Comparison of ENCODE assay signal across 20 cellular contexts in genomic region chr17:57273471-57273870, GRCh38. TPM values are rescaled to one million over a fixed set of nuclear protein-coding genes. Genes with fewer than 3 reads are reported as not detected.
DNase-seq lines count a peak whose midpoint lies in the region; ATAC-seq and TF ChIP-seq lines count a peak whose summit lies in the region.
"Had no signal": no experiment of that assay in that cellular context is flagged by ENCODE, and none has a peak within 500 bp of the region (broad histone marks: within the 10 kb centered on the region; RNA-seq: fewer than 3 reads in every experiment).

No MANE protein-coding gene starts in this region.

- H3K4me1 ChIP-seq in DND-41 (ENCODE audit: insufficient read depth, low read length) = peaks cover 99% of the 10 kb centered on the region
- H3K4me1 ChIP-seq in endodermal cell (ENCODE audit: control insufficient read depth, insufficient read depth, low read length) = no peaks in the 10 kb centered on the region
- peaks cover 44% of the 10 kb centered on the region for H3K4me1 ChIP-seq in neural progenitor cell
- no peaks in the 10 kb centered on the region for H3K4me1 ChIP-seq in tibial nerve
- H3K4me1 ChIP-seq in esophagus muscularis mucosa = peaks cover 0 to 15% (median 6%) of the 10 kb centered on the region in 4 donors
- H3K4me1 ChIP-seq: Peyer's patch had no signal

- H3K36me3 ChIP-seq in DND-41 (ENCODE audit: insufficient read depth, low read length) = peaks cover 98% of the 10 kb centered on the region
- peaks cover 48% of the 10 kb centered on the region for H3K36me3 ChIP-seq in endodermal cell (ENCODE audit: control insufficient read depth, insufficient read depth, low read length)
- H3K36me3 ChIP-seq in neural progenitor cell = peaks cover 14% of the 10 kb centered on the region
- H3K36me3 ChIP-seq in tibial nerve = no peaks in the 10 kb centered on the region
- H3K36me3 ChIP-seq in esophagus muscularis mucosa = peaks cover 5 to 36% (median 18%) of the 10 kb centered on the region in 4 donors

- H3F3A ChIP-seq in neural progenitor cell (ENCODE audit: low read depth) = peaks cover 29% of the 10 kb centered on the region

- intact Hi-C loops in esophagus muscularis mucosa (cut with DNase I) = no loop called here

- peak overlapping the region; percentile 37 to 95 (median 86) for H3K27ac Mint-ChIP-seq in brain
- no peak overlapping the region for H3K27ac Mint-ChIP-seq in endodermal cell
- peak overlapping the region; percentile 79 for H3K27ac Mint-ChIP-seq in neural progenitor cell
- H3K27ac Mint-ChIP-seq: HFFc6 had no signal

- TF ChIP-seq CTCF in DND-41 (IDR thresholded peaks at IDR 0.05; ENCODE audit: borderline replicate concordance, extremely low read depth, low read length, poor library complexity, severe bottlenecking) (no peak), brain (conservative IDR thresholded peaks at IDR 0.05) (peak in 1 of 2 experiments; percentile 16), endodermal cell (conservative IDR thresholded peaks at IDR 0.05) (no peak), neural progenitor cell (IDR thresholded peaks at IDR 0.05) (no peak), tibial nerve (IDR thresholded peaks at IDR 0.05) (no peak), esophagus muscularis mucosa (IDR thresholded peaks at IDR 0.05) (no peak), omental fat pad (IDR thresholded peaks at IDR 0.05) (no peak)

- H3K36me3 Mint-ChIP-seq in brain (peaks cover 69% of the 10 kb centered on the region), endodermal cell (ENCODE audit: low read depth) (peaks cover 57% of the 10 kb centered on the region), neural progenitor cell (peaks cover 51% of the 10 kb centered on the region)

- WGBS in endodermal cell (ENCODE audit: insufficient coverage in 1 of 2, insufficient read length in 1 of 2), 2 experiments = 93 to 94% methylated on average over 5 to 6 of the region's 6 CpGs
- 62% methylated on average over 6 of the region's 6 CpGs for WGBS in tibial nerve, 2 donors
- 98% methylated on average over 6 of the region's 6 CpGs for WGBS in esophagus muscularis mucosa

- ATAC-seq in DND-41 (ENCODE audit: insufficient read depth, low read depth) (no peak), GM19395 (IDR thresholded peaks at IDR 0.05; ENCODE audit: unreplicated experiment) (no peak), omental fat pad (ENCODE audit: low FRiP score) (no peak)
- ATAC-seq: GM12878 had no signal

- H3K9me3 Mint-ChIP-seq in brain (no peaks in the 10 kb centered on the region), endodermal cell (no peaks in the 10 kb centered on the region), neural progenitor cell (no peaks in the 10 kb centered on the region)
- H3K9me3 Mint-ChIP-seq: HFFc6 had no signal

- TF ChIP-seq EP300 in tibial nerve (IDR thresholded peaks at IDR 0.05) (no peak), esophagus muscularis mucosa (IDR thresholded peaks at IDR 0.05) (no peak)

- no peak for TF ChIP-seq POLR2A in tibial nerve (IDR thresholded peaks at IDR 0.05)
- TF ChIP-seq POLR2A in esophagus muscularis mucosa (IDR thresholded peaks at IDR 0.05; ENCODE audit: low read depth) = no peak

- H3K4me3 ChIP-seq in DND-41 (ENCODE audit: low read depth in 1 of 2, low read length in 2 of 2) (no peak overlapping the region), endodermal cell (ENCODE audit: low read length) (no peak overlapping the region), neural progenitor cell (no peak overlapping the region), tibial nerve (no peak overlapping the region), esophagus muscularis mucosa (no peak overlapping the region)
- H3K4me3 ChIP-seq: GM12878, HAP-1, Peyer's patch had no signal

- H3K79me2 ChIP-seq in DND-41 (ENCODE audit: insufficient read depth, low read length) (peaks cover 99% of the 10 kb centered on the region), neural progenitor cell (ENCODE audit: low read depth) (peaks cover 98% of the 10 kb centered on the region)

- H2AFZ ChIP-seq in DND-41 (ENCODE audit: low read depth, low read length) (no peak overlapping the region), neural progenitor cell (replicated peaks) (no peak overlapping the region)

- DNase-seq in DND-41 (no peak), endodermal cell (no peak), neural progenitor cell (ENCODE audit: low spot score) (no peak), tibial nerve (ENCODE audit: low spot score in 2 of 2) (no peak), esophagus muscularis mucosa (ENCODE audit: extremely low spot score) (no peak), omental fat pad (ENCODE audit: low spot score) (no peak)
- DNase-seq: GOT3, HFFc6, IMR-90, KG1, MM.1S, NCI-H2029, NCI-H2227 treated with DMSO at 0.1 percent for 48 hours, NCI-H69, Peyer's patch, SHP77 treated with DMSO at 0.1 percent for 48 hours had no signal

- no peak overlapping the region for H3K9ac ChIP-seq in DND-41 (ENCODE audit: low read depth, low read length)
- no peak overlapping the region for H3K9ac ChIP-seq in endodermal cell (ENCODE audit: extremely low read depth, low read length, poor library complexity, severe bottlenecking)
- H3K9ac ChIP-seq in neural progenitor cell = no peak overlapping the region

- H3K4me3 Mint-ChIP-seq in brain (peak overlapping the region in 4 of 5 experiments; percentile 20 to 67 (median 32)), endodermal cell (no peak overlapping the region), neural progenitor cell (no peak overlapping the region)
- H3K4me3 Mint-ChIP-seq: HFFc6 had no signal

- H4K20me1 ChIP-seq in DND-41 (ENCODE audit: insufficient read depth, low read length) (peaks cover 95% of the 10 kb centered on the region), neural progenitor cell (ENCODE audit: low read depth) (peaks cover 100% of the 10 kb centered on the region)

- peaks cover 4% of the 10 kb centered on the region for H3K27me3 Mint-ChIP-seq in brain
- no peaks in the 10 kb centered on the region for H3K27me3 Mint-ChIP-seq in endodermal cell (ENCODE audit: insufficient read depth)
- no peaks in the 10 kb centered on the region for H3K27me3 Mint-ChIP-seq in neural progenitor cell (ENCODE audit: insufficient read depth, low read depth)

- H3K27ac ChIP-seq in DND-41 (ENCODE audit: low read length) = no peak overlapping the region
- H3K27ac ChIP-seq in endodermal cell (ENCODE audit: low read depth, low read length) = peak overlapping the region; percentile 3
- no peak overlapping the region for H3K27ac ChIP-seq in neural progenitor cell
- no peak overlapping the region for H3K27ac ChIP-seq in tibial nerve
- no peak overlapping the region for H3K27ac ChIP-seq in esophagus muscularis mucosa (replicated peaks in 1 of 4)
- H3K27ac ChIP-seq: Peyer's patch had no signal

- H3K27me3 ChIP-seq in DND-41 (ENCODE audit: insufficient read depth, low read length, poor library complexity) (no peaks in the 10 kb centered on the region), endodermal cell (ENCODE audit: control insufficient read depth, insufficient read depth, low read length, poor library complexity, severe bottlenecking) (no peaks in the 10 kb centered on the region), neural progenitor cell (no peaks in the 10 kb centered on the region), tibial nerve (no peaks in the 10 kb centered on the region), esophagus muscularis mucosa (no peaks in the 10 kb centered on the region)
- H3K27me3 ChIP-seq: Peyer's patch had no signal

- H3K9me3 ChIP-seq in DND-41 (ENCODE audit: insufficient read depth, low read length, severe bottlenecking) (no peaks in the 10 kb centered on the region), endodermal cell (ENCODE audit: control insufficient read depth, low read length) (no peaks in the 10 kb centered on the region), neural progenitor cell (ENCODE audit: low read depth) (no peaks in the 10 kb centered on the region), tibial nerve (no peaks in the 10 kb centered on the region), esophagus muscularis mucosa (no peaks in the 10 kb centered on the region)
- H3K9me3 ChIP-seq: HAP-1, Peyer's patch had no signal

- peaks cover 88% of the 10 kb centered on the region for H3K4me1 Mint-ChIP-seq in brain
- peaks cover 20% of the 10 kb centered on the region for H3K4me1 Mint-ChIP-seq in endodermal cell
- H3K4me1 Mint-ChIP-seq in neural progenitor cell = peaks cover 87% of the 10 kb centered on the region

- 0 out of 2 replicates have a peak overlapping the region, but pooled peaks have one; percentile 14 for H3K4me2 ChIP-seq in DND-41 (ENCODE audit: insufficient read depth, low read length)
- peak overlapping the region; percentile 3 for H3K4me2 ChIP-seq in neural progenitor cell

RNA-seq across cellular contexts. Expression of gene MSI2, which starts 17.1 kb away (rescaled TPM):
- 79.1 TPM for polyA plus RNA-seq in brain (ENCODE audit: insufficient read depth, low read depth, low replicate concordance)
- total RNA-seq in endodermal cell (100 to 1,000 TPM in 1 of 2 donors, 10 to 100 TPM in 1; 88.3 to 114 TPM), neural progenitor cell (ENCODE audit: low replicate concordance) (92.7 and 96.9 TPM in 2 replicates), tibial nerve (10 to 100 TPM; 11.5 to 18.3 (median 14.2) TPM), esophagus muscularis mucosa (10 to 100 TPM; 28.8 to 39.0 (median 29.6) TPM), omental fat pad (10 to 100 TPM; 14.9 to 24.4 (median 19.8) TPM)
- 70.0 TPM for polyA plus RNA-seq in endodermal cell (2013, experiment 1 of 2)
- polyA plus RNA-seq in endodermal cell (2013, experiment 2 of 2) = 63.0 TPM

Comparison
In these comparisons a context has a peak if more than half of its experiments do, and no peak if none do; other contexts are left out.
1. H3K4me3 Mint-ChIP-seq: peak in brain (4 of 5); none in endodermal cell (single experiment) and neural progenitor cell (single experiment).